ENCODE assay signal across 23 cellular contexts in genomic region chr18:55875330-55875933, GRCh38.
A peak's percentile ranks its signal among the peaks of the same experiment; 100 is the strongest.
DNase-seq lines count a peak whose midpoint lies in the region; ATAC-seq, FAIRE-seq and TF ChIP-seq lines count a peak whose summit lies in the region.
"Had no signal": no experiment of that assay in that cellular context is flagged by ENCODE, and none has a peak within 500 bp of the region (broad histone marks: within the 10 kb centered on the region; RNA-seq: fewer than 3 reads in every experiment).

No MANE protein-coding gene starts in this region.

- no peak for FAIRE-seq in GM12891 (lab: Jason Lieb, UNC)
- FAIRE-seq: G401.6 had no signal

- DNase-seq in NCI-H146 treated with DMSO at 0.1 percent for 48 hours (lab: John Stamatoyannopoulos, UW; ENCODE audit: unreplicated experiment) (peak; percentile 22), inferior parietal cortex (ENCODE audit: extremely low spot score) (peak; percentile 63), putamen (ENCODE audit: low spot score) (peak; percentile 60), GM12891 (ENCODE audit: insufficient read length, low spot score) (no peak)
- DNase-seq in stimulated activated naive CD4-positive, alpha-beta T cell (lab: John Stamatoyannopoulos, UW), result no peak
- DNase-seq: activated CD4-positive, CD25-positive, alpha-beta regulatory T cell treated with anti-CD3 and anti-CD28 coated beads, Interleukin-2, amount 50 U/mL, for 72 hours; activated CD8-positive, alpha-beta T cell treated with anti-CD3 and anti-CD28 coated beads for 36 hours; activated naive CD4-positive, alpha-beta T cell treated with Interleukin-2 at 50 U/mL for 16 hours; activated T-cell treated with anti-CD3 and anti-CD28 coated beads for 4 hours; CD4-positive, alpha-beta memory T cell; central memory CD4-positive, alpha-beta T cell; foreskin melanocyte; H9; mammary epithelial cell; naive B cell; NCI-H1436 treated with DMSO at 0.1 percent for 48 hours; OCI-M1; stimulated activated CD4-positive, alpha-beta T cell treated with anti-CD3 and anti-CD28 coated beads, Interleukin-1b, Interleukin-23, amount 100 ng/mL, for 48 hours had no signal

- TF ChIP-seq POLR2A in GM12891 (IDR thresholded peaks at IDR 0.05; ENCODE audit: low read depth, low read length), result no peak

- no peak for ATAC-seq in HG02852 (IDR thresholded peaks at IDR 0.05; ENCODE audit: unreplicated experiment)
- ATAC-seq: activated CD8-positive, alpha-beta T cell treated with anti-CD3 and anti-CD28 coated beads for 36 hours; stimulated activated memory B cell treated with anti-CD40 and anti-IgM and Interleukin-4, amounts not matched to agents 10 μg/mL and 1 μg/mL and 100 μg/mL, for 72 hours had no signal

- H3K27ac ChIP-seq in cingulate gyrus (ENCODE audit: low read depth, low read length), result peak overlapping the region; percentile 93
- H3K27ac ChIP-seq: epithelial cell of prostate had no signal

TF ChIP-seq in GM12891, 5 proteins besides CTCF, POLR2A, EP300 and RAD21:
- no peak for TF ChIP-seq POU2F2 (IDR thresholded peaks at IDR 0.05; ENCODE audit: low read depth, low read length)
- TF ChIP-seq SPI1 (IDR thresholded peaks at IDR 0.05; ENCODE audit: low read depth, low read length), result no peak
- no peak for TF ChIP-seq PAX5 (IDR thresholded peaks at IDR 0.05; ENCODE audit: insufficient read depth, low read length, severe bottlenecking)
- no peak for TF ChIP-seq TAF1 (IDR thresholded peaks at IDR 0.05; ENCODE audit: low read depth, low read length)
- TF ChIP-seq POLR2AphosphoS5 (IDR thresholded peaks at IDR 0.05; ENCODE audit: low read depth, low read length), result no peak

Comparison
In these comparisons a context has a peak if more than half of its experiments do, and no peak if none do; other contexts are left out.
1. DNase-seq: peak in NCI-H146 treated with DMSO at 0.1 percent for 48 hours (single experiment), inferior parietal cortex (single experiment) and putamen (single experiment); none in GM12891 (single experiment) and stimulated activated naive CD4-positive, alpha-beta T cell (0 of 6).